10 cellular contexts compared by ENCODE assay signal in genomic region chr2:84817239-84817655, GRCh38.
A peak's percentile ranks its signal among the peaks of the same experiment; 100 is the strongest.
DNase-seq lines count a peak whose midpoint lies in the region; ATAC-seq and TF ChIP-seq lines count a peak whose summit lies in the region.
"Had no signal": no experiment of that assay in that cellular context is flagged by ENCODE, and none has a peak within 500 bp of the region (broad histone marks: within the 10 kb centered on the region; RNA-seq: fewer than 3 reads in every experiment).

No MANE protein-coding gene starts in this region.

- CTCF ChIA-PET in MCF 10A (lab: Yijun Ruan, JAX), result no interaction called here

- POLR2A ChIA-PET in MCF 10A (lab: Yijun Ruan, JAX), result interaction anchor here (0.6 kb wide), 2 partner anchors 14 to 312 kb away, joined by 3 read pairs; no protein-coding TSS in a partner anchor

- H3K27me3 Mint-ChIP-seq in MCF 10A (ENCODE audit: insufficient read depth, unreplicated experiment), result no peaks in the 10 kb centered on the region

- TF ChIP-seq CTCF in MCF 10A (IDR thresholded peaks at IDR 0.05; ENCODE audit: unreplicated experiment) (no peak), spleen (IDR thresholded peaks at IDR 0.05 in 8 of 11, conservative IDR thresholded peaks at IDR 0.05 in 3 of 11) (no peak)

- peaks cover 0 to 4% (median 0%) of the 10 kb centered on the region in 7 donors for H3K27me3 ChIP-seq in spleen (replicated peaks in 1 of 7)
- H3K27me3 ChIP-seq: foreskin keratinocyte had no signal

- no peaks in the 10 kb centered on the region for H3K9me3 Mint-ChIP-seq in MCF 10A (ENCODE audit: unreplicated experiment)

- no peak overlapping the region for H3K27ac Mint-ChIP-seq in MCF 10A (ENCODE audit: low read depth, unreplicated experiment)

- H3K4me1 Mint-ChIP-seq in MCF 10A (ENCODE audit: insufficient read depth, unreplicated experiment), result no peaks in the 10 kb centered on the region

- WGBS in spleen, 5 donors, result 52 to 69% (median 60%) methylated on average over 2 of the region's 2 CpGs

- H3K27ac ChIP-seq in spleen, result no peak overlapping the region
- H3K27ac ChIP-seq: foreskin keratinocyte had no signal

- DNase-seq in stimulated activated CD4-positive, alpha-beta T cell treated with anti-CD3 and anti-CD28 coated beads, Interleukin-15, amount 100 ng/mL, for 24 hours, result peak; percentile 31
- DNase-seq in stimulated activated CD4-positive, alpha-beta T cell treated with anti-CD3 and anti-CD28 coated beads, Interleukin-2, amount 100 ng/mL, for 24 hours, result no peak
- no peak for DNase-seq in stimulated activated naive CD8-positive, alpha-beta T cell treated with anti-CD3 and anti-CD28 coated beads, Interleukin-15, Interleukin-2, amounts not matched to agents 100 U/mL and 50 U/mL, for 24 hours
- DNase-seq in MCF 10A (ENCODE audit: unreplicated experiment), result no peak
- no peak for DNase-seq in spleen
- no peak for DNase-seq in cerebellar nuclear complex (lab: John Stamatoyannopoulos, UW)
- DNase-seq: foreskin keratinocyte, NCI-H1930 had no signal

- peak; percentile 89 for ATAC-seq in GM21723 (IDR thresholded peaks at IDR 0.05; ENCODE audit: unreplicated experiment)
- peak; percentile 94 for ATAC-seq in HG03442 (IDR thresholded peaks at IDR 0.05; ENCODE audit: unreplicated experiment)
- peak; percentile 81 for ATAC-seq in stimulated activated naive CD8-positive, alpha-beta T cell treated with anti-CD3 and anti-CD28 coated beads, Interleukin-15, Interleukin-2, amounts not matched to agents 100 U/mL and 50 U/mL, for 24 hours
- ATAC-seq: foreskin keratinocyte had no signal

- no TSS peak for BruUV-seq in MCF 10A (replicated peaks; lab: Mats Ljungman, UMichigan)

- intact Hi-C loops in MCF 10A (cut with micrococcal nuclease) (no loop called here), spleen (cut with DNase I; ENCODE audit: low total_unique reads) (no loop called here)

- no peak overlapping the region for H3K4me3 Mint-ChIP-seq in MCF 10A (ENCODE audit: unreplicated experiment)

- no peak overlapping the region for H3K4me3 ChIP-seq in spleen

- peaks cover 0 to 14% (median 0%) of the 10 kb centered on the region in 6 donors for H3K4me1 ChIP-seq in spleen
- H3K4me1 ChIP-seq: foreskin keratinocyte had no signal

- no peak for TF ChIP-seq POLR2A in spleen (IDR thresholded peaks at IDR 0.05)

- H3K36me3 Mint-ChIP-seq in MCF 10A (ENCODE audit: insufficient read depth, unreplicated experiment), result no peaks in the 10 kb centered on the region

- no peaks in the 10 kb centered on the region for H3K9me3 ChIP-seq in spleen

- H3K36me3 ChIP-seq in spleen, result no peaks in the 10 kb centered on the region
